8 cellular contexts compared by ENCODE assay signal in the genomic region with DNA sequence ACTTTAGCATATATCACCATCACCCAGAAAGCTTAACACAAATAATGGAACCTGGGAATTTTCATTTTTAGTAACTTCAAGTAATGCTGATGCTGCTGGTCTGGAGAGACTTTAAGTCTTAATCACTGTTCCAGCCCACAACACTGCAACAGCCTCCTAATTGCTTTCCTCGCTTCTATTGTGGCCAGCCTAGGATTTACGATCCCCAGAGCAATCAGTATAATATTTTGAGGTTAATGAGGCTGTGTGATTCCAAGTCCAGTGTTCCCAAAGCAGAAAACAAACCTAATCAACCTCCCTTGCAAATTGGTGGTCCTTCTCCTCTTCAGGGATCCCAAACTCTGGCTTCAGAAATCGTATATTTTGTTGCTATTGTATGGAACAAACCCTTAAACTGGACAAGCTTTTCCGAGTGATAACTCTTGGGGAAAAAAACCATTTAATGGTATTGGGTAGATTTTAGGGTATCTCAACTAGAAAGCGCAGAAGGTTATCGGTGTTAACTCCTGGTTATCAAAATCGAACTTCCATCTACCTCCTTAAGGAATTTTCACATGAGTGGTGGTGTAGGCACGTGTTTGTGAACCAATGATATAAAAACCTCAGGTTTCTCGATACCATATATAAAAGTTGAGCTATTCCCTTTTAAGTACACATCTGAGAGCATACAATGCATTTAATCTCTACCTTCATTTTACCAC. TPM values are rescaled to one million over a fixed set of nuclear protein-coding genes. Genes with fewer than 3 reads are reported as not detected.
DNase-seq lines count a peak whose midpoint lies in the region; ATAC-seq, FAIRE-seq and TF ChIP-seq lines count a peak whose summit lies in the region.

No MANE protein-coding gene starts in this region.

- H3K9me3 Mint-ChIP-seq in activated naive CD4-positive, alpha-beta T cell treated with anti-CD3 and anti-CD28 coated beads for 36 hours: no peaks in the 10 kb centered on the region
- no peaks in the 10 kb centered on the region for H3K9me3 Mint-ChIP-seq in activated naive CD8-positive, alpha-beta T cell treated with anti-CD3 and anti-CD28 coated beads for 36 hours

- H3K9ac ChIP-seq in HepG2 (ENCODE audit: insufficient read depth, low read depth, low read length): peak overlapping the region; percentile 84

- POLR2A ChIA-PET in HepG2 (lab: Yijun Ruan, JAX): interaction anchor here (3.3 kb wide), 1 partner anchor 38 kb away, joined by 25 read pairs; a partner anchor contains a TSS

- peaks cover 0 to 1% of the 10 kb centered on the region in 2 experiments; a peak in 1 of 5 replicates for H3K36me3 ChIP-seq in HepG2 (replicated peaks in 1 of 2; ENCODE audit: control insufficient read depth in 1 of 2, insufficient read depth in 2 of 2, low read length in 2 of 2)
- H3K36me3 ChIP-seq in transverse colon: no peaks in the 10 kb centered on the region

- H3K9me3 ChIP-seq in HepG2 (ENCODE audit: low read length) (no peaks in the 10 kb centered on the region), transverse colon (no peaks in the 10 kb centered on the region)

- 32% methylated on average over 9 of the region's 9 CpGs for WGBS in HepG2 (ENCODE audit: low lambda C conversion rate)
- 21 to 27% methylated on average over 9 of the region's 9 CpGs for WGBS in transverse colon (ENCODE audit: low coverage in 1 of 2), 2 donors

- H3K36me3 Mint-ChIP-seq in activated naive CD4-positive, alpha-beta T cell treated with anti-CD3 and anti-CD28 coated beads for 36 hours (ENCODE audit: low read depth): peaks cover 2% of the 10 kb centered on the region
- H3K36me3 Mint-ChIP-seq in activated naive CD8-positive, alpha-beta T cell treated with anti-CD3 and anti-CD28 coated beads for 36 hours: peaks cover 30% of the 10 kb centered on the region

- peak overlapping the region; percentile 88 for H3K4me2 ChIP-seq in HepG2 (ENCODE audit: low read depth, low read length)

- in situ Hi-C loops in HepG2 (cut with HindIII; ENCODE audit: extremely low pct_ligation_motif_present, low pct_unique_long_range_greater_than_20kb): no loop called here
- in situ Hi-C loops in transverse colon (cut with MboI; ENCODE audit: low pct_ligation_motif_present in 1 of 4, low pct_unique_long_range_greater_than_20kb in 1 of 4, low sequenced_read_pairs in 3 of 4): no loop called here

- no peak for DNase-seq in activated naive CD4-positive, alpha-beta T cell treated with anti-CD3 and anti-CD28 coated beads for 36 hours
- no peak for DNase-seq in activated naive CD4-positive, alpha-beta T cell treated with Interleukin-2 at 50 U/mL for 16 hours
- DNase-seq in activated naive CD8-positive, alpha-beta T cell treated with anti-CD3 and anti-CD28 coated beads for 36 hours: no peak
- DNase-seq in HepG2 (ENCODE audit: low spot score) (no peak), transverse colon (no peak), UCSD-AML1 (lab: John Stamatoyannopoulos, UW; ENCODE audit: unreplicated experiment) (no peak), NCI-H82 (lab: John Stamatoyannopoulos, UW) (no peak), GM19239 (ENCODE audit: insufficient read length, low spot score) (no peak)

- peak overlapping the region; percentile 81 for H3K4me3 Mint-ChIP-seq in activated naive CD4-positive, alpha-beta T cell treated with anti-CD3 and anti-CD28 coated beads for 36 hours
- H3K4me3 Mint-ChIP-seq in activated naive CD8-positive, alpha-beta T cell treated with anti-CD3 and anti-CD28 coated beads for 36 hours: peak overlapping the region; percentile 93

- TF ChIP-seq RAD21 in HepG2 (CRISPR knock-in tag; IDR thresholded peaks at IDR 0.05): no peak

- peaks cover 54% of the 10 kb centered on the region for H3K79me2 ChIP-seq in HepG2 (ENCODE audit: insufficient read depth, low read length)

- H4K20me1 ChIP-seq in HepG2 (ENCODE audit: insufficient read depth, low read length): peaks cover 12% of the 10 kb centered on the region

- ATAC-seq in HepG2: no peak

- no peak; a peak in 2 of 4 replicates for TF ChIP-seq POLR2A in HepG2 (IDR thresholded peaks at IDR 0.05; ENCODE audit: insufficient read depth in 1 of 2, low read depth in 2 of 2, low read length in 2 of 2)
- no peak for TF ChIP-seq POLR2A in transverse colon (IDR thresholded peaks at IDR 0.05)

- H3K27me3 Mint-ChIP-seq in activated naive CD4-positive, alpha-beta T cell treated with anti-CD3 and anti-CD28 coated beads for 36 hours (ENCODE audit: low read depth): no peaks in the 10 kb centered on the region
- H3K27me3 Mint-ChIP-seq in activated naive CD8-positive, alpha-beta T cell treated with anti-CD3 and anti-CD28 coated beads for 36 hours: no peaks in the 10 kb centered on the region

- no peak for FAIRE-seq in HepG2 (lab: Jason Lieb, UNC)
- FAIRE-seq in GM19239 (lab: Jason Lieb, UNC): no peak

- H3K4me1 ChIP-seq in HepG2 (ENCODE audit: insufficient read depth, low read length) (peaks cover 52% of the 10 kb centered on the region), transverse colon (peaks cover 8 to 44% (median 32%) of the 10 kb centered on the region in 4 donors)

- H3K27ac ChIP-seq in HepG2 (ENCODE audit: extremely low read length, insufficient read depth, low read length) (peak overlapping the region; percentile 78), transverse colon (peak overlapping the region; percentile 80 to 91 (median 88))

- no peaks in the 10 kb centered on the region; a peak in 1 of 5 replicates for H3K27me3 ChIP-seq in HepG2 (ENCODE audit: control insufficient read depth in 1 of 2, insufficient read depth in 2 of 2, low read length in 2 of 2)
- H3K27me3 ChIP-seq in transverse colon: no peaks in the 10 kb centered on the region

- peaks cover 49% of the 10 kb centered on the region for H3K4me1 Mint-ChIP-seq in activated naive CD4-positive, alpha-beta T cell treated with anti-CD3 and anti-CD28 coated beads for 36 hours (ENCODE audit: low read depth)
- H3K4me1 Mint-ChIP-seq in activated naive CD8-positive, alpha-beta T cell treated with anti-CD3 and anti-CD28 coated beads for 36 hours: peaks cover 48% of the 10 kb centered on the region

- TF ChIP-seq EP300 in HepG2 (IDR thresholded peaks at IDR 0.05; ENCODE audit: low read depth in 2 of 2, low read length in 2 of 2) (no peak), HepG2 (CRISPR knock-in tag; IDR thresholded peaks at IDR 0.05; ENCODE audit: borderline replicate concordance) (no peak), transverse colon (IDR thresholded peaks at IDR 0.05; ENCODE audit: low read depth) (no peak)

- no peak for TF ChIP-seq CTCF in HepG2 (CRISPR knock-in tag; IDR thresholded peaks at IDR 0.05)
- no peak for TF ChIP-seq CTCF in transverse colon (IDR thresholded peaks at IDR 0.05)

- CTCF ChIA-PET in activated naive CD4-positive, alpha-beta T cell treated with anti-CD3 and anti-CD28 coated beads for 36 hours (lab: Charles Lee): interaction anchor here (1.2 kb wide), 1 partner anchor 38 kb away, joined by 4 read pairs; a partner anchor contains a TSS
- CTCF ChIA-PET in HepG2 (lab: Yijun Ruan, JAX; ENCODE audit: low intra/inter-chr PET ratio, low total read pairs): no interaction called here

- H2AFZ ChIP-seq in HepG2 (ENCODE audit: low read length): no peak overlapping the region

- no TSS peak for BruUV-seq in HepG2 (replicated peaks; lab: Mats Ljungman, UMichigan)

- peak overlapping the region; percentile 67 to 70 (median 70) for H3K4me3 ChIP-seq in HepG2 (replicated peaks in 1 of 3; ENCODE audit: insufficient read depth in 1 of 3, low read depth in 2 of 3, low read length in 3 of 3)
- H3K4me3 ChIP-seq in transverse colon: peak overlapping the region in 3 of 4 donors; percentile 36 to 62 (median 45)

- intact Hi-C loops in activated naive CD4-positive, alpha-beta T cell treated with anti-CD3 and anti-CD28 coated beads for 36 hours (cut with micrococcal nuclease): no loop called here
- intact Hi-C loops in HepG2 (cut with micrococcal nuclease; ENCODE audit: unreplicated experiment): no loop called here
- intact Hi-C loops in transverse colon (cut with DNase I; ENCODE audit: low total_unique reads): no loop called here

- peak overlapping the region; percentile 86 for H3K27ac Mint-ChIP-seq in activated naive CD4-positive, alpha-beta T cell treated with anti-CD3 and anti-CD28 coated beads for 36 hours
- peak overlapping the region; percentile 96 for H3K27ac Mint-ChIP-seq in activated naive CD8-positive, alpha-beta T cell treated with anti-CD3 and anti-CD28 coated beads for 36 hours

TF ChIP-seq in HepG2, 621 proteins besides CTCF, POLR2A, EP300 and RAD21 (continues in another document):
- TF ChIP-seq ZNF44 (CRISPR knock-in tag; IDR thresholded peaks at IDR 0.05): no peak
- peak; percentile 28; the same call in 1 of the 2 replicates for TF ChIP-seq POLR2AphosphoS5 (IDR thresholded peaks at IDR 0.05; ENCODE audit: low read depth, low read length)
- TF ChIP-seq MEIS1 (CRISPR knock-in tag; IDR thresholded peaks at IDR 0.05; ENCODE audit: borderline replicate concordance): 0 out of 2 replicates have a peak, but pooled peaks have one; percentile 34

RNA-seq across cellular contexts. Expression of a gene that starts 50.0 kb away (rescaled TPM):
- 10 to 100 TPM; 24.7 to 28.7 TPM for total RNA-seq in activated naive CD4-positive, alpha-beta T cell treated with anti-CD3 and anti-CD28 coated beads for 36 hours
- total RNA-seq in activated naive CD8-positive, alpha-beta T cell treated with anti-CD3 and anti-CD28 coated beads for 36 hours: 10 to 100 TPM; 20.6 to 22.6 TPM
- total RNA-seq in HepG2 (2016; rRNA removed; fragmentation: Illumina TruSeq; extraction: Trizol) (3.1 and 4.2 TPM in 2 replicates), transverse colon (10 to 100 TPM in 3 of 4 donors, 1 to 10 TPM in 1; 7.4 to 61.0 (median 31.5) TPM)
- total RNA-seq in HepG2 (2016; cell fraction: cytosol; rRNA removed; fragmentation: Illumina TruSeq; extraction: Trizol; ENCODE audit: low read depth): 2.1 and 2.4 TPM in 2 replicates
- total RNA-seq in HepG2 (2016; cell fraction: insoluble cytoplasmic fraction; rRNA removed; fragmentation: Illumina TruSeq; extraction: Trizol): 3.6 and 3.9 TPM in 2 replicates
- 2.0 and 2.7 TPM in 2 replicates for total RNA-seq in HepG2 (2016; cell fraction: membrane; rRNA removed; fragmentation: Illumina TruSeq; extraction: Trizol)
- 3.2 and 3.5 TPM in 2 replicates for total RNA-seq in HepG2 (2016; cell fraction: nucleus; rRNA removed; fragmentation: Illumina TruSeq; extraction: Trizol)
- 2.9 and 3.2 TPM in 2 replicates for polyA plus RNA-seq in HepG2 (2011; rRNA removed)
- polyA plus RNA-seq in HepG2 (2011; cell fraction: cytosol; rRNA removed): 2.9 and 4.8 TPM in 2 replicates
- polyA plus RNA-seq in HepG2 (2011; cell fraction: nucleus; rRNA removed): 8.1 and 8.9 TPM in 2 replicates
- polyA plus RNA-seq in HepG2 (2012): 2.5 and 2.8 TPM in 2 replicates
- 2.0 and 2.6 TPM in 2 replicates for polyA plus RNA-seq in HepG2 (2016; cell fraction: cytosol; fragmentation: Illumina TruSeq; extraction: Trizol; ENCODE audit: low read depth)
- 3.3 and 5.4 TPM in 2 replicates for polyA plus RNA-seq in HepG2 (2016; cell fraction: insoluble cytoplasmic fraction; fragmentation: Illumina TruSeq; extraction: Trizol; ENCODE audit: low read depth)
- 2.5 and 2.8 TPM in 2 replicates for polyA plus RNA-seq in HepG2 (2016; cell fraction: membrane; fragmentation: Illumina TruSeq; extraction: Trizol; ENCODE audit: low read depth)
- 4.8 TPM in 2 replicates for polyA plus RNA-seq in HepG2 (2016; cell fraction: nucleus; fragmentation: Illumina TruSeq; extraction: Trizol; ENCODE audit: insufficient read depth, low read depth)
- 1.4 and 3.8 TPM in 2 replicates for polyA minus RNA-seq in HepG2 (2011; rRNA and poly(A)+ RNA removed; ENCODE audit: low replicate concordance)
- polyA minus RNA-seq in HepG2 (2011; cell fraction: cytosol; rRNA and poly(A)+ RNA removed): 0.79 TPM in 1 of 2 replicates, not detected in the other
- 1.4 and 1.9 TPM in 2 replicates for polyA minus RNA-seq in HepG2 (2011; cell fraction: nucleus; rRNA and poly(A)+ RNA removed)
